ENCODE assay signal across 9 cellular contexts in genomic region chr7:112422842-112423496, GRCh38. TPM values are rescaled to one million over a fixed set of nuclear protein-coding genes. Genes with fewer than 3 reads are reported as not detected.
DNase-seq lines count a peak whose midpoint lies in the region; ATAC-seq, FAIRE-seq and TF ChIP-seq lines count a peak whose summit lies in the region.
"Had no signal": no experiment of that assay in that cellular context is flagged by ENCODE, and none has a peak within 500 bp of the region (broad histone marks: within the 10 kb centered on the region; RNA-seq: fewer than 3 reads in every experiment).

No MANE protein-coding gene starts in this region.

- peak overlapping the region; percentile 11 for H3K9ac ChIP-seq in SK-N-MC (ENCODE audit: insufficient read length)
- no peak overlapping the region; a peak in 2 of 7 replicates for H3K9ac ChIP-seq in H1 (replicated peaks in 1 of 4; ENCODE audit: extremely low read depth in 1 of 4, low read depth in 3 of 4, low read length in 3 of 4)
- H3K9ac ChIP-seq in mesenchymal stem cell (ENCODE audit: low read length): peak overlapping the region; percentile 16

- H3K23ac ChIP-seq in H1 (ENCODE audit: insufficient read length) (no peak overlapping the region), mesenchymal stem cell (ENCODE audit: low read length in 2 of 2) (no peak overlapping the region)

- no peaks in the 10 kb centered on the region for H4K20me1 ChIP-seq in H1 (replicated peaks in 1 of 2; ENCODE audit: control insufficient read depth in 1 of 2, insufficient read depth in 2 of 2, low read length in 2 of 2)

- H3K4me3 ChIP-seq in SK-N-MC (peak overlapping the region; percentile 28; the same call in 1 of the 2 replicates), H1 (ENCODE audit: extremely low read depth in 1 of 4, insufficient read depth in 2 of 4, low read depth in 3 of 4, low read length in 4 of 4) (no peak overlapping the region; a peak in 1 of 8 replicates), mesenchymal stem cell (ENCODE audit: insufficient read depth in 1 of 2, low read depth in 1 of 2, low read length in 2 of 2) (peak overlapping the region in 1 of 2 experiments; percentile 39), tibial nerve (no peak overlapping the region)

- DNase-seq in activated naive CD4-positive, alpha-beta T cell treated with anti-CD3 and anti-CD28 coated beads, Interleukin-2, amount 50 U/mL, for 16 hours: peak; percentile 22
- DNase-seq in activated naive CD4-positive, alpha-beta T cell treated with Interleukin-2 at 50 U/mL for 16 hours: no peak
- peak; percentile 27 for DNase-seq in HS-27A (ENCODE audit: low read depth)
- no peak for DNase-seq in SK-N-MC (ENCODE audit: low read depth, low spot score)
- peak; percentile 60 to 63 for DNase-seq in H1 (ENCODE audit: low read depth in 1 of 2, low spot score in 2 of 2)
- peak; percentile 70 for DNase-seq in mesenchymal stem cell
- peak; percentile 56 to 59 for DNase-seq in tibial nerve (ENCODE audit: low spot score in 2 of 2)
- DNase-seq: naive B cell had no signal

- H4K5ac ChIP-seq in H1 (ENCODE audit: insufficient read length, low read depth, low read length): no peak overlapping the region

- peak overlapping the region; percentile 16; the same call in 1 of the 2 replicates for H2BK20ac ChIP-seq in H1 (ENCODE audit: low read length)

- WGBS in H1 (ENCODE audit: extremely low coverage in 1 of 2, insufficient coverage in 1 of 2, insufficient read length in 1 of 2, insufficient replicate concordance in 2 of 2, low coverage in 1 of 2, low lambda C conversion rate in 2 of 2, missing lambda C conversion rate in 1 of 2), 2 experiments: 81% methylated on average over 6 of the region's 6 CpGs; no CpG with 5 or more reads in 1 of the 2 experiments
- 52% methylated on average over 6 of the region's 6 CpGs for WGBS in mesenchymal stem cell
- WGBS in tibial nerve, 2 donors: 47 to 52% methylated on average over 6 of the region's 6 CpGs

- no peaks in the 10 kb centered on the region for H3K79me1 ChIP-seq in H1 (ENCODE audit: low read depth, low read length)
- H3K79me1 ChIP-seq in mesenchymal stem cell (replicated peaks; ENCODE audit: low read length, poor library complexity, severe bottlenecking): peaks cover 6% of the 10 kb centered on the region

- ATAC-seq in GM19035 (IDR thresholded peaks at IDR 0.05; ENCODE audit: unreplicated experiment): no peak

- no peak overlapping the region for H2AK5ac ChIP-seq in H1 (ENCODE audit: low read depth, low read length)
- H2AK5ac ChIP-seq in mesenchymal stem cell (ENCODE audit: low read length, severe bottlenecking): no peak overlapping the region

- H2BK120ac ChIP-seq in H1 (replicated peaks; ENCODE audit: low read depth, low read length): peak overlapping the region; percentile 30
- no peak overlapping the region for H2BK120ac ChIP-seq in mesenchymal stem cell (ENCODE audit: low read depth, low read length)

- no peaks in the 10 kb centered on the region for H3K36me3 ChIP-seq in SK-N-MC (ENCODE audit: insufficient read depth, low read length)
- H3K36me3 ChIP-seq in H1 (ENCODE audit: control insufficient read depth in 2 of 4, insufficient read depth in 4 of 4, low read length in 3 of 4): no peaks in the 10 kb centered on the region
- no peaks in the 10 kb centered on the region for H3K36me3 ChIP-seq in mesenchymal stem cell (ENCODE audit: control insufficient read depth in 1 of 2, insufficient read depth in 2 of 2, low read depth in 1 of 2, low read length in 2 of 2)
- H3K36me3 ChIP-seq in tibial nerve: no peaks in the 10 kb centered on the region

- no peak overlapping the region for H3K56ac ChIP-seq in H1 (replicated peaks; ENCODE audit: insufficient read length, low read depth, low read length)

- H4K91ac ChIP-seq in H1 (replicated peaks; ENCODE audit: insufficient read length, low read length) (peak overlapping the region; percentile 44), mesenchymal stem cell (ENCODE audit: low read length) (peak overlapping the region; percentile 43)

- H3K9me3 ChIP-seq in SK-N-MC (ENCODE audit: low read depth, low read length) (no peaks in the 10 kb centered on the region), H1 (ENCODE audit: insufficient read depth in 2 of 2, low read depth in 1 of 2, low read length in 1 of 2) (no peaks in the 10 kb centered on the region), mesenchymal stem cell (ENCODE audit: control insufficient read depth, low read length) (no peaks in the 10 kb centered on the region), tibial nerve (no peaks in the 10 kb centered on the region)

- peak overlapping the region; percentile 11; the same call in 1 of the 2 replicates for H2BK5ac ChIP-seq in H1 (ENCODE audit: low read depth, low read length)
- no peak overlapping the region for H2BK5ac ChIP-seq in mesenchymal stem cell (ENCODE audit: low read depth, low read length, poor library complexity, severe bottlenecking)

- H3K4me1 ChIP-seq in H1 (replicated peaks in 1 of 4; ENCODE audit: control insufficient read depth in 3 of 4, insufficient read depth in 4 of 4, low read length in 3 of 4) (peaks cover 1 to 26% (median 10%) of the 10 kb centered on the region in 4 experiments; a peak in 6 of 7 replicates), mesenchymal stem cell (ENCODE audit: control insufficient read depth, insufficient read depth, low read depth, low read length) (peaks cover 11% of the 10 kb centered on the region), tibial nerve (peaks cover 0 to 28% (median 11%) of the 10 kb centered on the region in 4 donors)

- no peak for TF ChIP-seq RAD21 in H1 (IDR thresholded peaks at IDR 0.05 in 1 of 2, conservative IDR thresholded peaks at IDR 0.05 in 1 of 2; ENCODE audit: low read depth in 2 of 2, low read length in 2 of 2)

- POLR2A ChIA-PET in H1 (lab: Charles Lee; ENCODE audit: partially characterized antibody): interaction anchor here (0.9 to 5.7 kb wide), 4 partner anchors 10 to 496 kb away, joined by 3 to 57 read pairs (median 4); partner anchors contain the start of gene IFRD1

- peak; percentile 13 for FAIRE-seq in H1 (lab: Jason Lieb, UNC)

- H3K18ac ChIP-seq in H1 (ENCODE audit: extremely low read depth, low read length) (no peak overlapping the region; the same call in 1 of the 2 replicates), mesenchymal stem cell (ENCODE audit: low read depth in 1 of 2, low read length in 2 of 2) (peak overlapping the region in 1 of 2 experiments; percentile 66)

- H3K23me2 ChIP-seq in H1 (ENCODE audit: low read depth, low read length): no peaks in the 10 kb centered on the region

- no peak overlapping the region for H4K8ac ChIP-seq in H1 (ENCODE audit: extremely low read depth, insufficient read depth, low read length)
- peak overlapping the region; percentile 52 for H4K8ac ChIP-seq in mesenchymal stem cell (ENCODE audit: low read length)

- H3K4ac ChIP-seq in H1 (replicated peaks; ENCODE audit: insufficient read length, low read depth, low read length): no peak overlapping the region
- peak overlapping the region in 1 of 2 experiments; percentile 33 for H3K4ac ChIP-seq in mesenchymal stem cell (ENCODE audit: low read depth in 1 of 2, low read length in 2 of 2)

- no peaks in the 10 kb centered on the region for H3K27me3 ChIP-seq in H1 (replicated peaks in 1 of 4; ENCODE audit: control insufficient read depth in 3 of 4, extremely low read depth in 1 of 4, insufficient read depth in 3 of 4, low read length in 3 of 4)
- H3K27me3 ChIP-seq in mesenchymal stem cell (ENCODE audit: control insufficient read depth in 1 of 2, insufficient read depth in 1 of 2, low read length in 2 of 2): no peaks in the 10 kb centered on the region
- H3K27me3 ChIP-seq in tibial nerve: no peaks in the 10 kb centered on the region

- TF ChIP-seq EP300 in H1 (IDR thresholded peaks at IDR 0.05; ENCODE audit: borderline replicate concordance in 1 of 2, low read depth in 2 of 2, low read length in 2 of 2): no peak
- peak in 1 of 2 donors; percentile 70 for TF ChIP-seq EP300 in tibial nerve (IDR thresholded peaks at IDR 0.05)

- H2BK12ac ChIP-seq in H1 (ENCODE audit: low read depth, low read length) (no peak overlapping the region), mesenchymal stem cell (ENCODE audit: low read length in 2 of 2) (peak overlapping the region in 1 of 2 experiments; percentile 66)

- H3K4me2 ChIP-seq in H1 (ENCODE audit: insufficient read depth in 1 of 2, low read depth in 2 of 2, low read length in 2 of 2) (peak overlapping the region; percentile 18 to 26; a peak in 1 of 4 replicates), mesenchymal stem cell (ENCODE audit: low read length, poor library complexity, severe bottlenecking) (no peak overlapping the region)

- peak in 1 of 2 experiments; percentile 35; a peak in 1 of 3 replicates for TF ChIP-seq POLR2A in H1 (IDR thresholded peaks at IDR 0.05; ENCODE audit: control extremely low read depth in 1 of 2, low read depth in 2 of 2, low read length in 2 of 2)
- no peak for TF ChIP-seq POLR2A in tibial nerve (IDR thresholded peaks at IDR 0.05)

- H3K79me2 ChIP-seq in H1 (ENCODE audit: control insufficient read depth in 1 of 2, insufficient read depth in 2 of 2, low read length in 2 of 2): no peaks in the 10 kb centered on the region

- no peak overlapping the region for H3K14ac ChIP-seq in H1 (ENCODE audit: insufficient read length)
- no peak overlapping the region for H3K14ac ChIP-seq in mesenchymal stem cell (ENCODE audit: low read length in 2 of 2)

- TF ChIP-seq CTCF in H1 (IDR thresholded peaks at IDR 0.05; ENCODE audit: control extremely low read depth in 1 of 3, insufficient read depth in 1 of 3, low read depth in 1 of 3, low read length in 3 of 3) (no peak), tibial nerve (IDR thresholded peaks at IDR 0.05) (no peak)

- H3K27ac ChIP-seq in SK-N-MC (peak overlapping the region; percentile 65; the same call in 1 of the 2 replicates), H1 (ENCODE audit: low read depth, low read length) (no peak overlapping the region; the same call in 1 of the 2 replicates), mesenchymal stem cell (ENCODE audit: low read length, poor library complexity, severe bottlenecking) (peak overlapping the region; percentile 52), tibial nerve (peak overlapping the region in 3 of 4 donors; percentile 25 to 65 (median 42))

- H2BK15ac ChIP-seq in H1 (ENCODE audit: low read length) (no peak overlapping the region), mesenchymal stem cell (ENCODE audit: low read depth, poor library complexity, severe bottlenecking) (no peak overlapping the region)

- CTCF ChIA-PET in H1 (lab: Charles Lee; ENCODE audit: partially characterized antibody): interaction anchor here (0.5 to 1.9 kb wide), 10 partner anchors 8 to 212 kb away, joined by 3 to 5 read pairs (median 3); no protein-coding TSS in a partner anchor

- no peak overlapping the region for H2AFZ ChIP-seq in H1 (ENCODE audit: low read length)
- peak overlapping the region; percentile 40 for H2AFZ ChIP-seq in mesenchymal stem cell (ENCODE audit: low read depth, low read length)

RNA-seq across cellular contexts. Expression of gene IFRD1, which starts 27.3 kb away (rescaled TPM):
- total RNA-seq in H1 (2021; fragmentation: NEBNext Ultra II Directional; extraction: Animal tissue kit (Norgen Biotek cat#: 25700)): 50.4 and 50.5 TPM in 2 replicates
- 17.1 and 23.0 TPM in 2 replicates for polyA plus RNA-seq in H1 (2011; rRNA removed)
- polyA plus RNA-seq in H1 (2011; cell fraction: cytosol; rRNA removed): 35.7 TPM
- polyA plus RNA-seq in H1 (2011; cell fraction: nucleus; rRNA removed): 35.8 TPM
- 21.6 to 48.4 TPM (median 26.3 TPM) in 4 replicates for polyA plus RNA-seq in H1 (2012, experiment 1 of 2)
- polyA plus RNA-seq in H1 (2012, experiment 2 of 2): 3.2 TPM
- polyA plus RNA-seq in H1 (2013, experiment 1 of 2): 31.7 TPM
- 31.0 TPM for polyA plus RNA-seq in H1 (2013, experiment 2 of 2)
- polyA minus RNA-seq in H1 (2011; rRNA and poly(A)+ RNA removed): 30.4 and 42.0 TPM in 2 replicates
- polyA minus RNA-seq in H1 (2011; cell fraction: cytosol; rRNA and poly(A)+ RNA removed): 19.4 TPM
- polyA minus RNA-seq in H1 (2011; cell fraction: nucleus; rRNA and poly(A)+ RNA removed): 72.0 TPM
- 25.6 TPM for polyA plus RNA-seq in mesenchymal stem cell (2013, experiment 1 of 2)
- 26.0 TPM for polyA plus RNA-seq in mesenchymal stem cell (2013, experiment 2 of 2)
- total RNA-seq in tibial nerve: 100 to 1,000 TPM in 2 of 4 donors, 10 to 100 TPM in 2; 85.2 to 116 (median 102) TPM

RNA-seq across cellular contexts. Expression of gene LSMEM1, which starts 57.8 kb away (rescaled TPM):
- 1.1 and 2.2 TPM in 2 replicates for total RNA-seq in H1 (2021; fragmentation: NEBNext Ultra II Directional; extraction: Animal tissue kit (Norgen Biotek cat#: 25700))
- 0.16 and 0.33 TPM in 2 replicates for polyA plus RNA-seq in H1 (2011; rRNA removed)
- polyA plus RNA-seq in H1 (2011; cell fraction: cytosol; rRNA removed): 0.61 TPM
- polyA plus RNA-seq in H1 (2011; cell fraction: nucleus; rRNA removed): 0.54 TPM
- 0.64 to 2.3 TPM (median 0.90 TPM) in 4 replicates for polyA plus RNA-seq in H1 (2012, experiment 1 of 2)
- not detected for polyA plus RNA-seq in H1 (2012, experiment 2 of 2)
- polyA plus RNA-seq in H1 (2013, experiment 1 of 2): 0.87 TPM
- polyA plus RNA-seq in H1 (2013, experiment 2 of 2): 1.2 TPM
- not detected in 2 replicates for polyA minus RNA-seq in H1 (2011; rRNA and poly(A)+ RNA removed)
- polyA minus RNA-seq in H1 (2011; cell fraction: cytosol; rRNA and poly(A)+ RNA removed): not detected
- 1.3 TPM for polyA minus RNA-seq in H1 (2011; cell fraction: nucleus; rRNA and poly(A)+ RNA removed)
- 0.50 TPM for polyA plus RNA-seq in mesenchymal stem cell (2013, experiment 1 of 2)
- 1.0 TPM for polyA plus RNA-seq in mesenchymal stem cell (2013, experiment 2 of 2)
- total RNA-seq in tibial nerve: 1 to 10 TPM in 3 of 4 donors, under 1 TPM in 1; 0.78 to 5.4 (median 2.2) TPM

Comparison
In these comparisons a context has a peak if more than half of its experiments do, and no peak if none do; other contexts are left out.
1. DNase-seq: peak in activated naive CD4-positive, alpha-beta T cell treated with anti-CD3 and anti-CD28 coated beads, Interleukin-2, amount 50 U/mL, for 16 hours (single experiment), HS-27A (single experiment), H1 (2 of 2), mesenchymal stem cell (single experiment) and tibial nerve (2 of 2); none in activated naive CD4-positive, alpha-beta T cell treated with Interleukin-2 at 50 U/mL for 16 hours (single experiment) and SK-N-MC (single experiment).
2. H3K9ac ChIP-seq: peak in SK-N-MC (single experiment) and mesenchymal stem cell (single experiment); none in H1 (0 of 4).